Comparison of ENCODE assay signal across 1 cellular context in genomic region chr9:127950513-127951210, GRCh38.
TF ChIP-seq lines count a peak whose summit lies in the region.

No MANE protein-coding gene starts in this region.

TF ChIP-seq in GM12878, 131 proteins besides CTCF, POLR2A, EP300 and RAD21:
- no peak for TF ChIP-seq STAT1 (conservative IDR thresholded peaks at IDR 0.05)
- TF ChIP-seq ZNF384 (IDR thresholded peaks at IDR 0.05; ENCODE audit: borderline replicate concordance, low read depth, low read length) = no peak
- TF ChIP-seq ATF3 (IDR thresholded peaks at IDR 0.05; ENCODE audit: borderline replicate concordance, extremely low read depth, low read depth, low read length) = no peak
- TF ChIP-seq MXI1 (IDR thresholded peaks at IDR 0.05; ENCODE audit: low read depth, low read length) = no peak
- TF ChIP-seq KAT2A (conservative IDR thresholded peaks at IDR 0.05; ENCODE audit: control insufficient read depth, low read depth, low read length) = no peak
- no peak for TF ChIP-seq IKZF2 (IDR thresholded peaks at IDR 0.05)
- no peak for TF ChIP-seq NRF1 (conservative IDR thresholded peaks at IDR 0.05; ENCODE audit: low read depth, low read length)
- no peak for TF ChIP-seq MEF2B (IDR thresholded peaks at IDR 0.05; ENCODE audit: partially characterized antibody, poor library complexity, severe bottlenecking)
- TF ChIP-seq SMC3 (IDR thresholded peaks at IDR 0.05; ENCODE audit: borderline replicate concordance, low read length) = no peak
- TF ChIP-seq RAD51 (IDR thresholded peaks at IDR 0.05) = no peak
- no peak for TF ChIP-seq BCLAF1 (IDR thresholded peaks at IDR 0.05)
- TF ChIP-seq CBFB (IDR thresholded peaks at IDR 0.05; ENCODE audit: low read depth) = no peak
- TF ChIP-seq ZNF274 (IDR thresholded peaks at IDR 0.05; ENCODE audit: insufficient read depth, insufficient read length) = no peak
- no peak for TF ChIP-seq SUPT20H (IDR thresholded peaks at IDR 0.05; ENCODE audit: borderline replicate concordance, control insufficient read depth, low read depth, low read length)
- TF ChIP-seq BRCA1 (IDR thresholded peaks at IDR 0.05; ENCODE audit: low read depth, low read length) = no peak
- TF ChIP-seq BMI1 (IDR thresholded peaks at IDR 0.05; ENCODE audit: borderline replicate concordance) = no peak
- TF ChIP-seq ZZZ3 (IDR thresholded peaks at IDR 0.05; ENCODE audit: control insufficient read depth, insufficient read length, low read depth) = no peak
- no peak for TF ChIP-seq BACH1 (IDR thresholded peaks at IDR 0.05; ENCODE audit: borderline replicate concordance)
